ENCODE assay signal across 9 cellular contexts in genomic region chr5:154197801-154198461, GRCh38. TPM values are rescaled to one million over a fixed set of nuclear protein-coding genes. Genes with fewer than 3 reads are reported as not detected.
DNase-seq lines count a peak whose midpoint lies in the region; ATAC-seq and TF ChIP-seq lines count a peak whose summit lies in the region.
"Had no signal": no experiment of that assay in that cellular context is flagged by ENCODE, and none has a peak within 500 bp of the region (broad histone marks: within the 10 kb centered on the region; RNA-seq: fewer than 3 reads in every experiment).

No MANE protein-coding gene starts in this region.

- H3K4me1 ChIP-seq in DND-41 (ENCODE audit: insufficient read depth, low read length), result no peaks in the 10 kb centered on the region

- H2AFZ ChIP-seq in DND-41 (ENCODE audit: low read depth, low read length), result no peak overlapping the region

- H3K4me3 Mint-ChIP-seq in activated CD4-positive, alpha-beta memory T cell treated with anti-CD3 and anti-CD28 coated beads, Interleukin-2, amount 10 ng/mL, durations not matched to agents 7 days and 5 days, result peak overlapping the region; percentile 31
- H3K4me3 Mint-ChIP-seq: dendritic cell treated with granulocyte-macrophage colony-stimulating factor and Interleukin-4, amounts not matched to agents 40 ng/mL and 50 ng/mL, for 4 days had no signal

- H3K4me1 Mint-ChIP-seq in activated CD4-positive, alpha-beta memory T cell treated with anti-CD3 and anti-CD28 coated beads, Interleukin-2, amount 10 ng/mL, durations not matched to agents 7 days and 5 days, result peaks cover 67% of the 10 kb centered on the region

- peak; percentile 27; the same call in 1 of the 3 replicates for ATAC-seq in DND-41 (ENCODE audit: insufficient read depth, low read depth)
- no peak for ATAC-seq in HG03457 (IDR thresholded peaks at IDR 0.05; ENCODE audit: unreplicated experiment)
- no peak for ATAC-seq in Right ventricle myocardium superior (ENCODE audit: poor library complexity)

- POLR2A ChIA-PET in activated CD4-positive, alpha-beta memory T cell treated with anti-CD3 and anti-CD28 coated beads, Interleukin-2, amount 10 ng/mL, durations not matched to agents 7 days and 5 days (lab: Charles Lee), result interaction anchor here (0.7 to 4.0 kb wide), 11 partner anchors 8 to 224 kb away, joined by 3 to 35 read pairs (median 4); partner anchors contain the start of genes FAM114A2, GALNT10 and MFAP3

- H4K20me1 ChIP-seq in DND-41 (ENCODE audit: insufficient read depth, low read length), result peaks cover 3% of the 10 kb centered on the region; the same call in 1 of the 2 replicates

- peaks cover 19% of the 10 kb centered on the region; the same call in 1 of the 2 replicates for H3K36me3 ChIP-seq in DND-41 (ENCODE audit: insufficient read depth, low read length)

- no peak for TF ChIP-seq CTCF in DND-41 (IDR thresholded peaks at IDR 0.05; ENCODE audit: borderline replicate concordance, extremely low read depth, low read length, poor library complexity, severe bottlenecking)

- H3K4me3 ChIP-seq in DND-41 (ENCODE audit: low read depth in 1 of 2, low read length in 2 of 2), result no peak overlapping the region

- H3K27me3 ChIP-seq in DND-41 (ENCODE audit: insufficient read depth, low read length, poor library complexity), result no peaks in the 10 kb centered on the region

- peak overlapping the region; percentile 85 for H3K27ac Mint-ChIP-seq in activated CD4-positive, alpha-beta memory T cell treated with anti-CD3 and anti-CD28 coated beads, Interleukin-2, amount 10 ng/mL, durations not matched to agents 7 days and 5 days

- H3K4me2 ChIP-seq in DND-41 (ENCODE audit: insufficient read depth, low read length), result no peak overlapping the region

- H3K36me3 Mint-ChIP-seq in activated CD4-positive, alpha-beta memory T cell treated with anti-CD3 and anti-CD28 coated beads, Interleukin-2, amount 10 ng/mL, durations not matched to agents 7 days and 5 days (ENCODE audit: low read depth), result peaks cover 43% of the 10 kb centered on the region

- H3K9me3 ChIP-seq in DND-41 (ENCODE audit: insufficient read depth, low read length, severe bottlenecking), result no peaks in the 10 kb centered on the region

- H3K9me3 Mint-ChIP-seq in activated CD4-positive, alpha-beta memory T cell treated with anti-CD3 and anti-CD28 coated beads, Interleukin-2, amount 10 ng/mL, durations not matched to agents 7 days and 5 days, result no peaks in the 10 kb centered on the region
- H3K9me3 Mint-ChIP-seq: dendritic cell treated with granulocyte-macrophage colony-stimulating factor and Interleukin-4, amounts not matched to agents 40 ng/mL and 50 ng/mL, for 4 days had no signal

- intact Hi-C loops in Right ventricle myocardium superior (cut with DNase I), result no loop called here

- CTCF ChIA-PET in activated CD4-positive, alpha-beta memory T cell treated with anti-CD3 and anti-CD28 coated beads, Interleukin-2, amount 10 ng/mL, durations not matched to agents 7 days and 5 days (lab: Charles Lee), result interaction anchor here (0.7 to 4.7 kb wide), 20 partner anchors 8 to 240 kb away, joined by 3 to 51 read pairs (median 4); no protein-coding TSS in a partner anchor

- no peaks in the 10 kb centered on the region for H3K27me3 Mint-ChIP-seq in activated CD4-positive, alpha-beta memory T cell treated with anti-CD3 and anti-CD28 coated beads, Interleukin-2, amount 10 ng/mL, durations not matched to agents 7 days and 5 days
- H3K27me3 Mint-ChIP-seq: dendritic cell treated with granulocyte-macrophage colony-stimulating factor and Interleukin-4, amounts not matched to agents 40 ng/mL and 50 ng/mL, for 4 days had no signal

- H3K9ac ChIP-seq in DND-41 (ENCODE audit: low read depth, low read length), result no peak overlapping the region

- DNase-seq in DND-41 (no peak), NCI-H1092 (lab: John Stamatoyannopoulos, UW) (peak; percentile 71), fibroblast of peridontal ligament (ENCODE audit: extremely low read depth) (peak; percentile 49), Right ventricle myocardium superior (no peak), SW 1271 (lab: John Stamatoyannopoulos, UW) (no peak)
- peak; percentile 82 for DNase-seq in activated CD4-positive, alpha-beta memory T cell treated with anti-CD3 and anti-CD28 coated beads, Interleukin-2, amount 10 ng/mL, durations not matched to agents 7 days and 5 days
- peak; percentile 43 to 81 for DNase-seq in stimulated activated CD8-positive, alpha-beta memory T cell treated with anti-CD3 and anti-CD28 coated beads, Interleukin-7, amount 100 ng/mL, for 48 hours (ENCODE audit: extremely low read depth in 1 of 2, low read depth in 1 of 2)

- H3K79me2 ChIP-seq in DND-41 (ENCODE audit: insufficient read depth, low read length), result no peaks in the 10 kb centered on the region

- H3K27ac ChIP-seq in DND-41 (ENCODE audit: low read length), result no peak overlapping the region

RNA-seq across cellular contexts. Expression of gene GALNT10, which starts 7.4 kb away (rescaled TPM):
- total RNA-seq in activated CD4-positive, alpha-beta memory T cell treated with anti-CD3 and anti-CD28 coated beads, Interleukin-2, amount 10 ng/mL, durations not matched to agents 7 days and 5 days, result 10 to 100 TPM; 38.6 to 40.4 TPM
- total RNA-seq in Right ventricle myocardium superior, result 12.3 TPM

Comparison
In these comparisons a context has a peak if more than half of its experiments do, and no peak if none do; other contexts are left out.
1. DNase-seq: peak in NCI-H1092 (single experiment), activated CD4-positive, alpha-beta memory T cell treated with anti-CD3 and anti-CD28 coated beads, Interleukin-2, amount 10 ng/mL, durations not matched to agents 7 days and 5 days (single experiment), fibroblast of peridontal ligament (single experiment) and stimulated activated CD8-positive, alpha-beta memory T cell treated with anti-CD3 and anti-CD28 coated beads, Interleukin-7, amount 100 ng/mL, for 48 hours (2 of 2); none in DND-41 (single experiment), Right ventricle myocardium superior (single experiment) and SW 1271 (0 of 2).